In the genomic region with DNA sequence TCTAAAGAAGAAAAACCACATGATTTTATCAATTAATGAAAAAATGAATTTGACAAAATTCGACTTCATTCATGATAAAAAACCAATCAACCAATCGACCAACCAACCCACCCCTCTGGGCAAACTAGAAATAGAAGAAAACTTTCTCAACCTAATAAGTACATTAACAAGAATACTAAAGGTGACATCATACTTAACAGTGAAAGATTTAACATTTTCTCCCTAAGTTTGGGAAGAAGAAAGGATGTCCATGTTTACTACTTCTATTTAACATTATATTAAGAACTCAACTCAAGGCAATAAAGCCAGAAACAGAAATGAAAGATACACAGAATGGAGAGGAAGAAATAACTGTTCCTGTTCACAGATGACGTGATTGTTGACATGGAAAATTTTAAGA, we compare ENCODE assay signal across 27 cellular contexts.
"Had no signal": no experiment of that assay in that cellular context is flagged by ENCODE, and none has a peak within 500 bp of the region (broad histone marks: within the 10 kb centered on the region; RNA-seq: fewer than 3 reads in every experiment).

No MANE protein-coding gene starts in this region.

- H2AFZ ChIP-seq: neural progenitor cell, parathyroid adenoma had no signal

- H3K36me3 ChIP-seq: neural progenitor cell, ovary, spleen, stomach, thoracic aorta, thyroid gland, transverse colon, upper lobe of right lung, vagina had no signal

- H3K9me3 ChIP-seq: ovary, psoas muscle, spleen, stomach, thoracic aorta, thyroid gland, transverse colon, upper lobe of right lung, vagina had no signal

- FAIRE-seq: urothelium cell line had no signal

- H3K9ac ChIP-seq: neural progenitor cell, parathyroid adenoma had no signal

- DNase-seq: naive thymus-derived CD4-positive, alpha-beta T cell; natural killer cell; occipital lobe; ovary; posterior cingulate gyrus; psoas muscle; right cardiac atrium; spleen; stimulated activated CD4-positive, alpha-beta T cell treated with anti-CD3 and anti-CD28 coated beads, Interleukin-12 subunit alpha, Interleukin-12 subunit beta, amount 100 ng/mL, for 4 hours; stimulated activated CD4-positive, alpha-beta T cell treated with anti-CD3 and anti-CD28 coated beads, Interleukin-1b, Interleukin-23, amount 100 ng/mL, for 48 hours; stimulated activated CD4-positive, alpha-beta T cell treated with anti-CD3 and anti-CD28 coated beads, Interleukin-4, amount 100 ng/mL, for 1 hour; stimulated activated CD4-positive, alpha-beta T cell treated with anti-CD3 and anti-CD28 coated beads, Interleukin-4, amount 100 ng/mL, for 4 hours; stimulated activated CD8-positive, alpha-beta memory T cell treated with anti-CD3 and anti-CD28 coated beads, Interleukin-4, amount 100 ng/mL, for 48 hours; stimulated activated naive B cell treated with anti-CD40 and anti-IgM and Interleukin-4, amounts not matched to agents 10 μg/mL and 1 μg/mL and 100 μg/mL, for 72 hours; stimulated activated naive CD4-positive, alpha-beta T cell treated with Interleukin-2 at 50 U/mL for 16 hours; stomach; thyroid gland; transverse colon; upper lobe of right lung had no signal

- H3K4me2 ChIP-seq: neural progenitor cell, smooth muscle cell had no signal

- ATAC-seq: naive thymus-derived CD4-positive, alpha-beta T cell; natural killer cell; psoas muscle; right cardiac atrium; sciatic nerve; stimulated activated naive B cell treated with anti-CD40 and anti-IgM and Interleukin-4, amounts not matched to agents 10 μg/mL and 1 μg/mL and 100 μg/mL, for 72 hours; upper lobe of right lung had no signal

- H3K27ac ChIP-seq: neural progenitor cell, ovary, parathyroid adenoma, psoas muscle, skin epidermis, spleen, stomach, thoracic aorta, thyroid gland, transverse colon, upper lobe of right lung, vagina had no signal

- H3K4me1 ChIP-seq: neural progenitor cell, parathyroid adenoma, psoas muscle, spleen, stomach, thyroid gland, transverse colon, upper lobe of right lung, vagina had no signal

- H3K27me3 ChIP-seq: neural progenitor cell, ovary, spleen, stomach, thyroid gland, transverse colon, upper lobe of right lung, vagina had no signal

- H3K79me2 ChIP-seq: parathyroid adenoma had no signal

- H3K4me3 ChIP-seq: neural progenitor cell, ovary, psoas muscle, skin epidermis, smooth muscle cell, spleen, stomach, thoracic aorta, thyroid gland, transverse colon, upper lobe of right lung, vagina had no signal
